In genomic region chr12:117262749-117263148, GRCh38 we compare ENCODE assay signal across 27 cellular contexts.
"Had no signal": no experiment of that assay in that cellular context is flagged by ENCODE, and none has a peak within 500 bp of the region (broad histone marks: within the 10 kb centered on the region; RNA-seq: fewer than 3 reads in every experiment).

No MANE protein-coding gene starts in this region.

- H3K9me3 Mint-ChIP-seq: dendritic cell treated with granulocyte-macrophage colony-stimulating factor and Interleukin-4, amounts not matched to agents 40 ng/mL and 50 ng/mL, for 4 days; effector memory CD8-positive, alpha-beta T cell; endodermal cell; mesothelial cell of epicardium had no signal

- H3K36me3 ChIP-seq: colonic mucosa, esophagus squamous epithelium, heart right ventricle, left lung, lower lobe of right lung had no signal

- H3K9me3 ChIP-seq: colonic mucosa, esophagus squamous epithelium, gastrocnemius medialis, heart right ventricle, left lung, lower lobe of right lung, mucosa of descending colon had no signal

- FAIRE-seq: endometrium, islet of Langerhans, keratinocyte had no signal

- H3K27ac ChIP-seq: colonic mucosa, epithelial cell of prostate, esophagus squamous epithelium, gastrocnemius medialis, heart right ventricle, left lung, lower lobe of right lung had no signal

- H3K4me3 ChIP-seq: colonic mucosa, esophagus squamous epithelium, gastrocnemius medialis, heart right ventricle, left lung, lower lobe of right lung, mucosa of descending colon had no signal

- H3K27ac Mint-ChIP-seq: dendritic cell treated with granulocyte-macrophage colony-stimulating factor and Interleukin-4, amounts not matched to agents 40 ng/mL and 50 ng/mL, for 4 days; effector memory CD8-positive, alpha-beta T cell; endodermal cell; mesothelial cell of epicardium had no signal

- H3K4me3 Mint-ChIP-seq: dendritic cell treated with granulocyte-macrophage colony-stimulating factor and Interleukin-4, amounts not matched to agents 40 ng/mL and 50 ng/mL, for 4 days; effector memory CD8-positive, alpha-beta T cell; endodermal cell; mesothelial cell of epicardium had no signal

- H3K27me3 ChIP-seq: colonic mucosa, gastrocnemius medialis, left lung had no signal

- H3K4me1 ChIP-seq: colonic mucosa, esophagus squamous epithelium, gastrocnemius medialis, heart right ventricle, left lung, lower lobe of right lung had no signal

- H3K36me3 Mint-ChIP-seq: mesothelial cell of epicardium had no signal

- H3K4me1 Mint-ChIP-seq: endodermal cell, mesothelial cell of epicardium had no signal

- DNase-seq: colonic mucosa; cortex of kidney; effector CD8-positive, alpha-beta T cell; effector memory CD8-positive, alpha-beta T cell; endodermal cell; erythroblast; esophagus squamous epithelium; foreskin fibroblast; foreskin melanocyte; gastrocnemius medialis; glutamatergic neuron; head of caudate nucleus; heart right ventricle; hippocampal formation; left cardiac atrium; left lung; left ventricle myocardium superior; lower lobe of right lung; mesenchymal stem cell; mucosa of descending colon had no signal

- ATAC-seq: effector memory CD8-positive, alpha-beta T cell; esophagus mucosa; gastrocnemius medialis; heart right ventricle; left cardiac atrium; left lung; left ventricle myocardium superior; lower lobe of right lung; mucosa of descending colon had no signal
